Comparison of ENCODE assay signal across 1 cellular context in genomic region chr6:4647414-4648365, GRCh38.
TF ChIP-seq lines count a peak whose summit lies in the region.

No MANE protein-coding gene starts in this region.

TF ChIP-seq in HEK293, 187 proteins besides CTCF, POLR2A, EP300 and RAD21 (continued from another document and continues in another):
- no peak for TF ChIP-seq PRDM2 (tag by site-specific recombination; IDR thresholded peaks at IDR 0.05; ENCODE audit: borderline replicate concordance)
- peak; percentile 76 for TF ChIP-seq ZBTB17 (tag by site-specific recombination; IDR thresholded peaks at IDR 0.05)
- TF ChIP-seq ZBTB7A (tag by site-specific recombination; IDR thresholded peaks at IDR 0.05; ENCODE audit: low read depth): 0 out of 2 replicates have a peak, but pooled peaks have one; percentile 44
- peak; percentile 52 for TF ChIP-seq ZNF600 (tag by site-specific recombination; IDR thresholded peaks at IDR 0.05)
- TF ChIP-seq ZFP37 (tag by site-specific recombination; IDR thresholded peaks at IDR 0.05): peak; percentile 60; the same call in 1 of the 2 replicates
- peak; percentile 56 for TF ChIP-seq SETDB1 (IDR thresholded peaks at IDR 0.05; ENCODE audit: insufficient read length, low read length)
- peak; percentile 84 for TF ChIP-seq ZNF335 (tag by site-specific recombination; conservative IDR thresholded peaks at IDR 0.05)
- TF ChIP-seq IKZF3 (tag by site-specific recombination; IDR thresholded peaks at IDR 0.05): peak; percentile 90
- TF ChIP-seq ZSCAN18 (tag by site-specific recombination; IDR thresholded peaks at IDR 0.05): peak; percentile 63; the same call in 1 of the 2 replicates
- peak; percentile 81 for TF ChIP-seq OSR2 (tag by site-specific recombination; IDR thresholded peaks at IDR 0.05)
- TF ChIP-seq ZNF214 (tag by site-specific recombination; IDR thresholded peaks at IDR 0.05; ENCODE audit: borderline replicate concordance): no peak
- no peak for TF ChIP-seq ZNF623 (tag by site-specific recombination; IDR thresholded peaks at IDR 0.05)
- no peak for TF ChIP-seq ZNF266 (tag by site-specific recombination; IDR thresholded peaks at IDR 0.05; ENCODE audit: low read depth)
- no peak for TF ChIP-seq ZNF530 (tag by site-specific recombination; IDR thresholded peaks at IDR 0.05; ENCODE audit: low read depth)
- TF ChIP-seq ZNF37A (tag by site-specific recombination; IDR thresholded peaks at IDR 0.05): no peak
- peak; percentile 70 for TF ChIP-seq ZBTB21 (tag by site-specific recombination; IDR thresholded peaks at IDR 0.05)
- no peak for TF ChIP-seq BCL11B (tag by site-specific recombination; IDR thresholded peaks at IDR 0.05; ENCODE audit: low read depth)
- no peak; the same call in 1 of the 2 replicates for TF ChIP-seq ZNF664 (tag by site-specific recombination; IDR thresholded peaks at IDR 0.05)
- TF ChIP-seq ZEB2 (tag by site-specific recombination; IDR thresholded peaks at IDR 0.05): peak; percentile 52; the same call in 1 of the 2 replicates
- TF ChIP-seq ZNF112 (tag by site-specific recombination; IDR thresholded peaks at IDR 0.05): no peak
- peak; percentile 30; the same call in 1 of the 2 replicates for TF ChIP-seq KLF1 (tag by site-specific recombination; IDR thresholded peaks at IDR 0.05)
- TF ChIP-seq ZNF398 (tag by site-specific recombination; IDR thresholded peaks at IDR 0.05): no peak
- no peak for TF ChIP-seq ZNF837 (tag by site-specific recombination; IDR thresholded peaks at IDR 0.05)
- peak; percentile 41 for TF ChIP-seq ZFHX2 (tag by site-specific recombination; conservative IDR thresholded peaks at IDR 0.05)
- 0 out of 2 replicates have a peak, but pooled peaks have one; percentile 51 for TF ChIP-seq ZBTB8A (tag by site-specific recombination; IDR thresholded peaks at IDR 0.05)
- peak; percentile 53; the same call in 1 of the 2 replicates for TF ChIP-seq ZNF10 (tag by site-specific recombination; IDR thresholded peaks at IDR 0.05)
- TF ChIP-seq ZSCAN23 (tag by site-specific recombination; IDR thresholded peaks at IDR 0.05): peak; percentile 39; the same call in 1 of the 2 replicates
- TF ChIP-seq YY1 (tag by site-specific recombination; IDR thresholded peaks at IDR 0.05): peak; percentile 43; the same call in 1 of the 2 replicates
- TF ChIP-seq SCRT2 (tag by site-specific recombination; IDR thresholded peaks at IDR 0.05): no peak
- no peak for TF ChIP-seq ZNF626 (tag by site-specific recombination; IDR thresholded peaks at IDR 0.05)
- no peak for TF ChIP-seq MYNN (tag by site-specific recombination; IDR thresholded peaks at IDR 0.05; ENCODE audit: borderline replicate concordance)
- no peak for TF ChIP-seq RBAK (tag by site-specific recombination; IDR thresholded peaks at IDR 0.05)
- TF ChIP-seq ZFP41 (tag by site-specific recombination; IDR thresholded peaks at IDR 0.05; ENCODE audit: borderline replicate concordance): no peak
- TF ChIP-seq ZNF777 (tag by site-specific recombination; IDR thresholded peaks at IDR 0.05; ENCODE audit: borderline replicate concordance): no peak
- peak; percentile 77 for TF ChIP-seq ZXDB (tag by site-specific recombination; IDR thresholded peaks at IDR 0.05)
- peak; percentile 57; the same call in 1 of the 2 replicates for TF ChIP-seq ZNF518A (tag by site-specific recombination; conservative IDR thresholded peaks at IDR 0.05; ENCODE audit: low read depth)
- peak; percentile 84 for TF ChIP-seq ZNF629 (tag by site-specific recombination; IDR thresholded peaks at IDR 0.05)
- TF ChIP-seq ZNF639 (tag by site-specific recombination; IDR thresholded peaks at IDR 0.05): no peak; the same call in 1 of the 2 replicates
- peak; percentile 84 for TF ChIP-seq ZFP69B (tag by site-specific recombination; IDR thresholded peaks at IDR 0.05)
- peak; percentile 80 for TF ChIP-seq PATZ1 (tag by site-specific recombination; IDR thresholded peaks at IDR 0.05)
- TF ChIP-seq ZNF391 (tag by site-specific recombination; IDR thresholded peaks at IDR 0.05; ENCODE audit: borderline replicate concordance, low read depth): no peak
- peak; percentile 76; the same call in 1 of the 2 replicates for TF ChIP-seq ZNF580 (tag by site-specific recombination; IDR thresholded peaks at IDR 0.05)
- no peak for TF ChIP-seq ZNF26 (tag by site-specific recombination; IDR thresholded peaks at IDR 0.05)
